In genomic region chr16:7132465-7132864, GRCh38 we compare ENCODE assay signal across 32 cellular contexts.
"Had no signal": no experiment of that assay in that cellular context is flagged by ENCODE, and none has a peak within 500 bp of the region (broad histone marks: within the 10 kb centered on the region; RNA-seq: fewer than 3 reads in every experiment).

No MANE protein-coding gene starts in this region.

- ATAC-seq: activated naive CD4-positive, alpha-beta T cell treated with anti-CD3 and anti-CD28 coated beads, Interleukin-2, amount 50 U/mL, for 72 hours; activated naive CD8-positive, alpha-beta T cell treated with anti-CD3 and anti-CD28 coated beads, Interleukin-2, amount 50 U/mL, for 24 hours; activated T-cell treated with anti-CD3 and anti-CD28 coated beads, Interleukin-2, amount 50 U/mL, for 4 hours; activated T-cell treated with anti-CD3 and anti-CD28 coated beads, Interleukin-2, amount 50 U/mL, for 72 hours; activated T-helper 17 cell treated with anti-CD3 and anti-CD28 coated beads, Interleukin-2, amount 50 U/mL, for 72 hours; body of pancreas had no signal

- H3K27me3 ChIP-seq: adrenal gland, ascending aorta, body of pancreas, brain microvascular endothelial cell, cardiac muscle cell had no signal

- H3K4me1 ChIP-seq: adrenal gland, ascending aorta, body of pancreas had no signal

- DNase-seq: activated effector memory CD4-positive, alpha-beta T cell treated with anti-CD3 and anti-CD28 coated beads, Interleukin-2, amount 50 U/mL, for 16 hours; activated effector memory CD4-positive, alpha-beta T cell treated with Interleukin-2 at 50 U/mL for 16 hours; activated gamma-delta T cell; activated gamma-delta T cell treated with Interleukin-2 at 50 U/mL for 16 hours; activated naive CD4-positive, alpha-beta T cell; activated naive CD4-positive, alpha-beta T cell treated with anti-CD3 and anti-CD28 coated beads for 36 hours; activated naive CD4-positive, alpha-beta T cell treated with anti-CD3 and anti-CD28 coated beads, Interleukin-2, amount 10 ng/mL, durations not matched to agents 7 days and 5 days; activated naive CD4-positive, alpha-beta T cell treated with anti-CD3 and anti-CD28 coated beads, Interleukin-2, amount 50 U/mL, for 16 hours; activated naive CD4-positive, alpha-beta T cell treated with Interleukin-2 at 50 U/mL for 16 hours; activated naive CD8-positive, alpha-beta T cell treated with anti-CD3 and anti-CD28 coated beads for 36 hours; activated naive CD8-positive, alpha-beta T cell treated with anti-CD3 and anti-CD28 coated beads, Interleukin-2, amount 10 ng/mL, durations not matched to agents 7 days and 5 days; activated naive CD8-positive, alpha-beta T cell treated with anti-CD3 and anti-CD28 coated beads, Interleukin-2, amount 50 U/mL, for 24 hours; activated T-cell treated with anti-CD3 and anti-CD28 coated beads, Interleukin-2, amount 50 U/mL, for 24 hours; activated T-cell treated with anti-CD3 and anti-CD28 coated beads, Interleukin-2, amount 50 U/mL, for 4 hours; activated T-cell treated with anti-CD3 and anti-CD28 coated beads, Interleukin-2, amount 50 U/mL, for 48 hours; activated T-cell treated with anti-CD3 and anti-CD28 coated beads, Interleukin-2, amount 50 U/mL, for 72 hours; adrenal gland; amniotic stem cell; amygdala; anterior cingulate cortex; aorta; body of pancreas; brain microvascular endothelial cell; caudate nucleus; central memory CD4-positive, alpha-beta T cell; cerebellar nuclear complex had no signal

- H3K4me3 ChIP-seq: adrenal gland, ascending aorta, body of pancreas, cardiac muscle cell had no signal

- H3K9me3 ChIP-seq: adrenal gland, ascending aorta, body of pancreas had no signal

- H3K27ac ChIP-seq: adrenal gland, ascending aorta, body of pancreas, brain microvascular endothelial cell, cardiac muscle cell had no signal

- H3K36me3 ChIP-seq: adrenal gland, ascending aorta, brain microvascular endothelial cell, cardiac muscle cell had no signal

- FAIRE-seq: astrocyte, bronchial epithelial cell had no signal
